ENCODE assay signal across 18 cellular contexts in genomic region chr3:10340046-10340445, GRCh38. TPM values are rescaled to one million over a fixed set of nuclear protein-coding genes. Genes with fewer than 3 reads are reported as not detected.
"Had no signal": no experiment of that assay in that cellular context is flagged by ENCODE, and none has a peak within 500 bp of the region (broad histone marks: within the 10 kb centered on the region; RNA-seq: fewer than 3 reads in every experiment).

No MANE protein-coding gene starts in this region.

- DNase-seq: effector CD8-positive, alpha-beta T cell; foreskin melanocyte; heart right ventricle; kidney glomerular epithelial cell; mammary epithelial cell; naive thymus-derived CD4-positive, alpha-beta T cell; nephron progenitor cell; sigmoid colon; stimulated activated CD4-positive, alpha-beta T cell treated with anti-CD3 and anti-CD28 coated beads, Interleukin-2, amount 100 ng/mL, for 24 hours; stimulated activated CD4-positive, alpha-beta T cell treated with anti-CD3 and anti-CD28 coated beads, Interleukin-4, amount 100 ng/mL, for 4 hours; stimulated activated naive B cell treated with anti-CD40 and anti-IgM and Interleukin-4, amounts not matched to agents 10 μg/mL and 1 μg/mL and 100 μg/mL, for 72 hours; thyroid gland had no signal

- H3K27ac Mint-ChIP-seq: naive thymus-derived CD4-positive, alpha-beta T cell; nephron progenitor cell; stimulated activated naive B cell treated with anti-CD40 and anti-IgM and Interleukin-4, amounts not matched to agents 10 μg/mL and 1 μg/mL and 100 μg/mL, for 72 hours; type B pancreatic cell had no signal

- H3K9me3 Mint-ChIP-seq: naive thymus-derived CD4-positive, alpha-beta T cell; nephron progenitor cell; stimulated activated naive B cell treated with anti-CD40 and anti-IgM and Interleukin-4, amounts not matched to agents 10 μg/mL and 1 μg/mL and 100 μg/mL, for 72 hours; type B pancreatic cell had no signal

- ATAC-seq: heart right ventricle; naive thymus-derived CD4-positive, alpha-beta T cell; stimulated activated naive B cell treated with anti-CD40 and anti-IgM and Interleukin-4, amounts not matched to agents 10 μg/mL and 1 μg/mL and 100 μg/mL, for 72 hours had no signal

- H3K36me3 Mint-ChIP-seq: naive thymus-derived CD4-positive, alpha-beta T cell; stimulated activated naive B cell treated with anti-CD40 and anti-IgM and Interleukin-4, amounts not matched to agents 10 μg/mL and 1 μg/mL and 100 μg/mL, for 72 hours; type B pancreatic cell had no signal

- H3K4me1 ChIP-seq: heart right ventricle, right atrium auricular region, sigmoid colon, thyroid gland had no signal

- H3K36me3 ChIP-seq: heart right ventricle, neutrophil, right atrium auricular region, sigmoid colon, thyroid gland had no signal

- H3K4me3 Mint-ChIP-seq: naive thymus-derived CD4-positive, alpha-beta T cell; nephron progenitor cell; stimulated activated naive B cell treated with anti-CD40 and anti-IgM and Interleukin-4, amounts not matched to agents 10 μg/mL and 1 μg/mL and 100 μg/mL, for 72 hours; type B pancreatic cell had no signal

- H3K27ac ChIP-seq: coronary artery, heart right ventricle, neutrophil, right atrium auricular region, sigmoid colon, skin epidermis, thyroid gland had no signal

- H3K9me3 ChIP-seq: heart right ventricle, neutrophil, right atrium auricular region, sigmoid colon, thyroid gland had no signal

- H3K27me3 ChIP-seq: neutrophil, right atrium auricular region, thyroid gland had no signal

- H3K4me3 ChIP-seq: coronary artery, heart right ventricle, right atrium auricular region, sigmoid colon, skin epidermis, thyroid gland had no signal

RNA-seq across cellular contexts. Expression of gene GHRL, which starts 47.3 kb away (rescaled TPM):
- total RNA-seq: glomerular endothelial cell, right atrium auricular region had no signal
